ENCODE assay signal across 15 cellular contexts in the genomic region with DNA sequence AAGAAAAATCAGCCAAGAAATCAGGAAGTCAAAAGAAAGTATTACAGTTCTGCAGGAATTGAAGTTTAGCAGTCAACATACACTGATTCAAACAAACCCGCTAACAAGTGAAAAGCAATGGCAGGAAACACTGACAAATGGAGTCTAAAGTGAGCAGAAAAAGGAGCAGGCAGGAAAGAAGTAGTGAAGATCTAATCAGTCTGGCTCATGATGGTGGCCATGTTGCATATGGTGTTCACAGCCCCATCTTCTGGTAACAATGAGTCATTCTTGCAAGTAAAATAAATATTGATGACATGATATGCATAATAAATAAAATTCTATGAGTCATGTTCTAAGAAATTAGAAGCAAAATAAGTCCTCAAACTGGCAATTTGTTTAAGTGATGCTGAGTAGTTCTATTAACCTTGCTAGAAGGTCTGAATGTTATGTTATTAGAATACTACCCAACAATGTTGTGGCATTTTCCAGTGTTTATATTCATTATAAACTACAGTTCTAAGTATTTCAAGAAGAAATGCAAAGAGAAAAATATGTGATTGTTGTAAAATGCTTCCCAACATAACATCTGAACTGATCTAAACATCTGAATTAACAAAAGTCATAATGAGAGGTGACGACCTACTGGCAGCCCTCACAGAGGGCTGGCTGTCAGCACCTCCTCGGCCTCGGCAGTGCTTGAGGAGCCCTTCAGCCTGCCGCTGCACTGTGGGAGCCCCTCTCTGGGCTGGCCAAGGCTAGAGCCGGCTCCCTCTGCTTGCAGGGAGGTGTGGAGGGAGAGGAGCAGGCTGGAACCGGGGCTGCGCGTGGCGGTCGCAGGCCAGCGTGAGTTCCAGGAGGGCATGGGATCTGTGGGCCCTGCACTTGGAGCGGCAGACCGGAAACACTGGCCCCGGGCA. TPM values are rescaled to one million over a fixed set of nuclear protein-coding genes. Genes with fewer than 3 reads are reported as not detected.
DNase-seq lines count a peak whose midpoint lies in the region; ATAC-seq and TF ChIP-seq lines count a peak whose summit lies in the region.
"Had no signal": no experiment of that assay in that cellular context is flagged by ENCODE, and none has a peak within 500 bp of the region (broad histone marks: within the 10 kb centered on the region; RNA-seq: fewer than 3 reads in every experiment).

No MANE protein-coding gene starts in this region.

- TF ChIP-seq POLR2A in transverse colon (IDR thresholded peaks at IDR 0.05), result no peak

- ATAC-seq in HG02623 (IDR thresholded peaks at IDR 0.05; ENCODE audit: unreplicated experiment) (no peak), omental fat pad (ENCODE audit: low FRiP score) (no peak)
- ATAC-seq: stimulated activated effector memory CD8-positive, alpha-beta T cell treated with anti-CD3 and anti-CD28 coated beads, Interleukin-12 subunit alpha, Interleukin-12 subunit beta, amount 100 ng/mL, for 72 hours had no signal

- no peak for TF ChIP-seq EP300 in transverse colon (IDR thresholded peaks at IDR 0.05; ENCODE audit: low read depth)

- peak; percentile 44 for DNase-seq in AG10803 (ENCODE audit: low read depth)
- peak; percentile 68 for DNase-seq in GM23248
- peak; percentile 66 to 74 for DNase-seq in foreskin fibroblast
- no peak for DNase-seq in transverse colon
- no peak for DNase-seq in smooth muscle cell (lab: John Stamatoyannopoulos, UW; ENCODE audit: unreplicated experiment)
- DNase-seq in omental fat pad (ENCODE audit: low spot score), result no peak
- DNase-seq: caudate nucleus, heart left ventricle, NCI-H2081, SIG-M5, spleen had no signal

- H2AFZ ChIP-seq in GM23248, result peak overlapping the region; percentile 66
- peak overlapping the region; percentile 43 for H2AFZ ChIP-seq in SU-DHL-6 (ENCODE audit: low read depth, low read length, severe bottlenecking)
- H2AFZ ChIP-seq in smooth muscle cell (ENCODE audit: low read depth), result no peak overlapping the region

- no peak overlapping the region for H3K9ac ChIP-seq in GM23248
- no peak overlapping the region for H3K9ac ChIP-seq in SU-DHL-6 (ENCODE audit: low read length)
- no peak overlapping the region for H3K9ac ChIP-seq in smooth muscle cell (ENCODE audit: low read depth)

- no peaks in the 10 kb centered on the region for H3K36me3 ChIP-seq in GM23248 (ENCODE audit: low read depth)
- no peaks in the 10 kb centered on the region for H3K36me3 ChIP-seq in SU-DHL-6 (ENCODE audit: low read length)
- H3K36me3 ChIP-seq in transverse colon, result no peaks in the 10 kb centered on the region
- H3K36me3 ChIP-seq in smooth muscle cell (ENCODE audit: low read depth), result no peaks in the 10 kb centered on the region
- H3K36me3 ChIP-seq: HAP-1, heart left ventricle, spleen had no signal

- TF ChIP-seq CTCF in AG10803 (conservative IDR thresholded peaks at IDR 0.05; ENCODE audit: low read length), result no peak; the same call in 1 of the 2 replicates
- no peak for TF ChIP-seq CTCF in SU-DHL-6 (IDR thresholded peaks at IDR 0.05; ENCODE audit: insufficient read depth, low read length, poor library complexity, severe bottlenecking)
- no peak for TF ChIP-seq CTCF in foreskin fibroblast (IDR thresholded peaks at IDR 0.05; ENCODE audit: low read depth, low read length)
- no peak for TF ChIP-seq CTCF in transverse colon (IDR thresholded peaks at IDR 0.05)
- TF ChIP-seq CTCF in smooth muscle cell (IDR thresholded peaks at IDR 0.05; ENCODE audit: borderline replicate concordance, insufficient read depth, poor library complexity, severe bottlenecking), result no peak
- no peak for TF ChIP-seq CTCF in omental fat pad (IDR thresholded peaks at IDR 0.05)

- H3K9me3 ChIP-seq in GM23248 (ENCODE audit: low read depth), result no peaks in the 10 kb centered on the region
- H3K9me3 ChIP-seq in SU-DHL-6 (ENCODE audit: insufficient read depth, low read length), result no peaks in the 10 kb centered on the region
- H3K9me3 ChIP-seq in transverse colon, result no peaks in the 10 kb centered on the region
- no peaks in the 10 kb centered on the region for H3K9me3 ChIP-seq in smooth muscle cell (replicated peaks; ENCODE audit: low read depth)
- H3K9me3 ChIP-seq: HAP-1, spleen had no signal

- H3K27me3 ChIP-seq in GM23248 (replicated peaks; ENCODE audit: insufficient read depth), result no peaks in the 10 kb centered on the region
- H3K27me3 ChIP-seq in SU-DHL-6 (ENCODE audit: low read length), result no peaks in the 10 kb centered on the region
- no peaks in the 10 kb centered on the region for H3K27me3 ChIP-seq in transverse colon
- no peaks in the 10 kb centered on the region for H3K27me3 ChIP-seq in smooth muscle cell (ENCODE audit: low read depth)
- H3K27me3 ChIP-seq: heart left ventricle had no signal

- H3K4me1 ChIP-seq in GM23248 (ENCODE audit: insufficient read depth), result peaks cover 16% of the 10 kb centered on the region; the same call in 1 of the 2 replicates
- H3K4me1 ChIP-seq in transverse colon, result peaks cover 4 to 6% (median 6%) of the 10 kb centered on the region in 4 donors
- H3K4me1 ChIP-seq in smooth muscle cell (ENCODE audit: low read depth), result peaks cover 4% of the 10 kb centered on the region

- H3K79me2 ChIP-seq in GM23248 (ENCODE audit: insufficient read depth) (no peaks in the 10 kb centered on the region), SU-DHL-6 (ENCODE audit: insufficient read depth, low read length) (no peaks in the 10 kb centered on the region), smooth muscle cell (ENCODE audit: low read depth) (no peaks in the 10 kb centered on the region)

- H4K20me1 ChIP-seq in GM23248 (ENCODE audit: insufficient read depth) (no peaks in the 10 kb centered on the region), SU-DHL-6 (ENCODE audit: low read depth, low read length) (no peaks in the 10 kb centered on the region), smooth muscle cell (ENCODE audit: low read depth) (no peaks in the 10 kb centered on the region)

- H3K4me2 ChIP-seq in GM23248 (ENCODE audit: unreplicated experiment) (no peak overlapping the region), SU-DHL-6 (ENCODE audit: low read depth, low read length, poor library complexity, severe bottlenecking) (no peak overlapping the region), smooth muscle cell (no peak overlapping the region)

- in situ Hi-C loops in GM23248 (cut with MboI) (no loop called here), transverse colon (cut with MboI; ENCODE audit: low pct_ligation_motif_present in 1 of 4, low pct_unique_long_range_greater_than_20kb in 1 of 4, low sequenced_read_pairs in 3 of 4) (loop anchor here in 3 of 4 donors (25.0 kb wide), 1 partner anchor 654 kb away; no protein-coding TSS in a partner anchor)

- 91 to 92% methylated on average over 12 to 13 of the region's 15 CpGs for WGBS in GM23248 (ENCODE audit: low coverage in 1 of 2, low lambda C conversion rate in 2 of 2, missing lambda C conversion rate in 2 of 2), 2 experiments
- 91 to 100% methylated on average over 1 to 13 of the region's 15 CpGs for WGBS in transverse colon (ENCODE audit: low coverage in 1 of 2), 2 donors
- WGBS in smooth muscle cell (ENCODE audit: low lambda C conversion rate), result 98% methylated on average over 13 of the region's 15 CpGs

- H3F3A ChIP-seq in GM23248 (ENCODE audit: insufficient read depth) (peaks cover 6% of the 10 kb centered on the region), SU-DHL-6 (ENCODE audit: insufficient read depth) (peaks cover 4% of the 10 kb centered on the region; the same call in 1 of the 2 replicates), smooth muscle cell (ENCODE audit: low read depth) (no peaks in the 10 kb centered on the region)

- H3K27ac ChIP-seq in GM23248, result no peak overlapping the region
- no peak overlapping the region for H3K27ac ChIP-seq in SU-DHL-6 (ENCODE audit: low read depth, low read length)
- H3K27ac ChIP-seq in transverse colon, result no peak overlapping the region
- H3K27ac ChIP-seq in smooth muscle cell (ENCODE audit: low read depth), result no peak overlapping the region
- H3K27ac ChIP-seq: heart left ventricle, spleen had no signal

- intact Hi-C loops in transverse colon (cut with DNase I; ENCODE audit: low total_unique reads), result no loop called here

- H3K4me3 ChIP-seq in AG10803 (ENCODE audit: low read length) (no peak overlapping the region), GM23248 (no peak overlapping the region), SU-DHL-6 (ENCODE audit: insufficient read depth, low read length, poor library complexity, severe bottlenecking) (no peak overlapping the region), foreskin fibroblast (ENCODE audit: low read depth in 1 of 2, low read length in 2 of 2) (no peak overlapping the region), transverse colon (no peak overlapping the region), smooth muscle cell (no peak overlapping the region)
- H3K4me3 ChIP-seq: HAP-1, heart left ventricle, spleen had no signal

- H3K9me2 ChIP-seq in GM23248 (ENCODE audit: insufficient read depth) (no peaks in the 10 kb centered on the region), SU-DHL-6 (replicated peaks; ENCODE audit: insufficient read depth, low read length) (no peaks in the 10 kb centered on the region)

RNA-seq across cellular contexts. Expression of a gene that starts 5.7 kb away (rescaled TPM):
- total RNA-seq in GM23248 (2014; rRNA removed; shearing (Covaris generic)), result 27.3 and 45.9 TPM in 2 replicates
- polyA plus RNA-seq in GM23248 (2016; fragmentation: Nextera tagmentation; extraction: Ambion mirVana) (41.0 and 44.2 TPM in 2 replicates), smooth muscle cell (43.0 and 44.1 TPM in 2 replicates)
- total RNA-seq in transverse colon (10 to 100 TPM in 3 of 4 donors, 1 to 10 TPM in 1; 9.7 to 48.4 (median 38.6) TPM), smooth muscle cell (45.9 and 48.7 TPM in 2 replicates), omental fat pad (10 to 100 TPM; 30.0 to 46.2 (median 38.9) TPM)

RNA-seq across cellular contexts. Expression of a gene that starts 50.7 kb away (rescaled TPM):
- total RNA-seq in GM23248 (2014; rRNA removed; shearing (Covaris generic)), result not detected in 2 replicates
- polyA plus RNA-seq in GM23248 (2016; fragmentation: Nextera tagmentation; extraction: Ambion mirVana) (not detected in 2 replicates), smooth muscle cell (not detected in 2 replicates)
- total RNA-seq in transverse colon (under 1 TPM in 1 of 4 donors, not detected in 3; 0.41 TPM), smooth muscle cell (not detected in 2 replicates), omental fat pad (not detected)
- total RNA-seq: spleen had no signal
- polyA plus RNA-seq: spleen had no signal

Comparison
In these comparisons a context has a peak if more than half of its experiments do, and no peak if none do; other contexts are left out.
1. DNase-seq: peak in AG10803 (single experiment), GM23248 (single experiment) and foreskin fibroblast (2 of 2); none in transverse colon (single experiment), smooth muscle cell (single experiment) and omental fat pad (single experiment).